In the genomic region with DNA sequence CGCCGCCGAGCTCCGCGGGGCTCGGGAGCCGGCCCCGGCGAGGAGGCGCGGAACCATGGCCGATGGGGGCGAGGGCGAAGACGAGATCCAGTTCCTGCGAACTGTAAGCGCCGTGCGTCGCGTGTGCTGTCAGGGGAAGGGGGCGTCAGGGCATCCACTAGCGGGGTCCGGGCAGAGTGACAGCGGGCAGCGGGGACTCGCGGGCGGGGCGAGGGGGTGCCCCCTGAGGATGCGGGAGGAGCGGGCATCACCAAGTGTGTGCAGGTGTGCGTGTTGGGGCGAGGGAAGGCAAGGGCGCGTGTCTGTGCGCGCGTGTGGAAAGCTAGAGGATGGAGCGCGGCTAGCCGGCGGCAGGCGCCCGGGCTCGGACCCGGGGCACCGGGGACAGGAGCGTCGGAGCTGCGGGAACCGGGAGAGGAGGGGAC, we compare ENCODE assay signal across 11 cellular contexts. TPM values are rescaled to one million over a fixed set of nuclear protein-coding genes. Genes with fewer than 3 reads are reported as not detected.
A peak's percentile ranks its signal among the peaks of the same experiment; 100 is the strongest.
DNase-seq lines count a peak whose midpoint lies in the region; ATAC-seq, FAIRE-seq and TF ChIP-seq lines count a peak whose summit lies in the region.
"Had no signal": no experiment of that assay in that cellular context is flagged by ENCODE, and none has a peak within 500 bp of the region (broad histone marks: within the 10 kb centered on the region; RNA-seq: fewer than 3 reads in every experiment).

No MANE protein-coding gene starts in this region.

- no peak for TF ChIP-seq POLR2A in prostate gland (IDR thresholded peaks at IDR 0.05)

- H3K36me3 ChIP-seq in right atrium auricular region (no peaks in the 10 kb centered on the region), prostate gland (no peaks in the 10 kb centered on the region)

- H3K27ac Mint-ChIP-seq in T-helper 17 cell = no peak overlapping the region
- no peak overlapping the region for H3K27ac Mint-ChIP-seq in activated naive CD4-positive, alpha-beta T cell treated with anti-CD3 and anti-CD28 coated beads, Interleukin-2, amount 10 ng/mL, durations not matched to agents 7 days and 5 days
- H3K27ac Mint-ChIP-seq: CD8-positive, alpha-beta T cell had no signal

- no peak for ATAC-seq in T-helper 17 cell
- ATAC-seq: CD8-positive, alpha-beta T cell had no signal

- 2% methylated on average over 49 of the region's 52 CpGs for WGBS in prostate gland

- H3K27me3 ChIP-seq in right atrium auricular region = no peaks in the 10 kb centered on the region
- peaks cover 8% of the 10 kb centered on the region for H3K27me3 ChIP-seq in prostate gland (replicated peaks; ENCODE audit: insufficient read depth)

- H3K9me3 ChIP-seq in T-helper 17 cell (ENCODE audit: control insufficient read depth, low read length, poor library complexity, severe bottlenecking) = no peaks in the 10 kb centered on the region
- no peaks in the 10 kb centered on the region for H3K9me3 ChIP-seq in right atrium auricular region
- H3K9me3 ChIP-seq in prostate gland = no peaks in the 10 kb centered on the region

- no peak for FAIRE-seq in D721Med (lab: Jason Lieb, UNC)

- H3K36me3 Mint-ChIP-seq in T-helper 17 cell (ENCODE audit: low read depth) = peaks cover 6% of the 10 kb centered on the region
- peaks cover 2% of the 10 kb centered on the region for H3K36me3 Mint-ChIP-seq in activated naive CD4-positive, alpha-beta T cell treated with anti-CD3 and anti-CD28 coated beads, Interleukin-2, amount 10 ng/mL, durations not matched to agents 7 days and 5 days
- H3K36me3 Mint-ChIP-seq: CD8-positive, alpha-beta T cell had no signal

- peak overlapping the region; percentile 31 for H3K4me3 Mint-ChIP-seq in T-helper 17 cell
- no peak overlapping the region for H3K4me3 Mint-ChIP-seq in activated naive CD4-positive, alpha-beta T cell treated with anti-CD3 and anti-CD28 coated beads, Interleukin-2, amount 10 ng/mL, durations not matched to agents 7 days and 5 days
- H3K4me3 Mint-ChIP-seq: CD8-positive, alpha-beta T cell had no signal

- peak; percentile 17 for DNase-seq in Daoy (ENCODE audit: low read depth)
- DNase-seq in T-helper 17 cell = no peak
- DNase-seq in right atrium auricular region (ENCODE audit: low spot score) = no peak
- no peak for DNase-seq in prostate gland (ENCODE audit: low spot score)
- no peak for DNase-seq in EL
- no peak for DNase-seq in activated naive CD4-positive, alpha-beta T cell treated with anti-CD3 and anti-CD28 coated beads, Interleukin-2, amount 10 ng/mL, durations not matched to agents 7 days and 5 days
- no peak for DNase-seq in D721Med (ENCODE audit: insufficient read length, low spot score)
- DNase-seq in dedifferentiated amniotic fluid mesenchymal stem cell (ENCODE audit: extremely low spot score) = no peak
- DNase-seq: activated gamma-delta T cell; CD8-positive, alpha-beta T cell; T-helper 9 cell had no signal

- no peaks in the 10 kb centered on the region for H3K9me3 Mint-ChIP-seq in activated naive CD4-positive, alpha-beta T cell treated with anti-CD3 and anti-CD28 coated beads, Interleukin-2, amount 10 ng/mL, durations not matched to agents 7 days and 5 days
- H3K9me3 Mint-ChIP-seq: CD8-positive, alpha-beta T cell had no signal

- intact Hi-C loops in prostate gland (cut with DNase I) = loop anchor here (2.0 to 10.0 kb wide), 3 partner anchors 202 to 344 kb away; no protein-coding TSS in a partner anchor

- peak overlapping the region; percentile 71 to 82 for H3K4me3 ChIP-seq in right atrium auricular region
- peak overlapping the region; percentile 27 to 39 for H3K4me3 ChIP-seq in prostate gland

- no peak for TF ChIP-seq CTCF in right atrium auricular region (IDR thresholded peaks at IDR 0.05)
- TF ChIP-seq CTCF in prostate gland (IDR thresholded peaks at IDR 0.05) = no peak
- no peak for TF ChIP-seq CTCF in D721Med (IDR thresholded peaks at IDR 0.05; ENCODE audit: insufficient read depth, missing control alignments)

- CTCF ChIA-PET in activated naive CD4-positive, alpha-beta T cell treated with anti-CD3 and anti-CD28 coated beads, Interleukin-2, amount 10 ng/mL, durations not matched to agents 7 days and 5 days (lab: Charles Lee) = no interaction called here

- peaks cover 7% of the 10 kb centered on the region for H3K4me1 Mint-ChIP-seq in T-helper 17 cell
- peaks cover 3% of the 10 kb centered on the region for H3K4me1 Mint-ChIP-seq in activated naive CD4-positive, alpha-beta T cell treated with anti-CD3 and anti-CD28 coated beads, Interleukin-2, amount 10 ng/mL, durations not matched to agents 7 days and 5 days

- H3K4me1 ChIP-seq in right atrium auricular region (no peaks in the 10 kb centered on the region), prostate gland (replicated peaks) (no peaks in the 10 kb centered on the region)

- peaks cover 29% of the 10 kb centered on the region for H3K27me3 Mint-ChIP-seq in T-helper 17 cell
- H3K27me3 Mint-ChIP-seq in activated naive CD4-positive, alpha-beta T cell treated with anti-CD3 and anti-CD28 coated beads, Interleukin-2, amount 10 ng/mL, durations not matched to agents 7 days and 5 days = peaks cover 48% of the 10 kb centered on the region

- H3K27ac ChIP-seq in right atrium auricular region = peak overlapping the region; percentile 94 to 99
- H3K27ac ChIP-seq in prostate gland = no peak overlapping the region

RNA-seq across cellular contexts. Expression of a gene that starts 0.5 kb away (rescaled TPM):
- 0.83 and 1.1 TPM in 2 replicates for total RNA-seq in Daoy (2014; rRNA removed; shearing (Covaris generic))
- total RNA-seq in T-helper 17 cell = under 1 TPM; 0.05 to 0.39 TPM
- total RNA-seq in right atrium auricular region = 100 to 1,000 TPM; 392 to 756 TPM
- total RNA-seq in prostate gland = 1 to 10 TPM; 2.9 to 6.7 TPM
- total RNA-seq: CD8-positive, alpha-beta T cell had no signal

RNA-seq across cellular contexts. Expression of a gene that starts 38.2 kb away (rescaled TPM):
- not detected in 2 replicates for total RNA-seq in Daoy (2014; rRNA removed; shearing (Covaris generic))
- total RNA-seq in T-helper 17 cell (not detected), right atrium auricular region (not detected), prostate gland (not detected)
- total RNA-seq: CD8-positive, alpha-beta T cell had no signal

Comparison
In these comparisons a context has a peak if more than half of its experiments do, and no peak if none do; other contexts are left out.
1. H3K27ac ChIP-seq: peak in right atrium auricular region (2 of 2); none in prostate gland (0 of 2).
2. RNA of a gene that starts 0.5 kb away (total RNA-seq): 392 to 756 TPM in right atrium auricular region; 2.9 to 6.7 TPM in prostate gland, 0.83 to 1.1 TPM in Daoy and 0.05 to 0.39 TPM in T-helper 17 cell; every median in the first group is over 10 times any median in the second.